8 cellular contexts compared by ENCODE assay signal in genomic region chr12:6767301-6767591, GRCh38. TPM values are rescaled to one million over a fixed set of nuclear protein-coding genes. Genes with fewer than 3 reads are reported as not detected.
DNase-seq lines count a peak whose midpoint lies in the region; ATAC-seq and TF ChIP-seq lines count a peak whose summit lies in the region.

No MANE protein-coding gene starts in this region.

- H2BK120ac ChIP-seq in IMR-90 (ENCODE audit: low read depth, low read length) = no peak overlapping the region

- H3K27me3 ChIP-seq in IMR-90 (ENCODE audit: control insufficient read depth, insufficient read depth, low read length) (no peaks in the 10 kb centered on the region), mucosa of stomach (ENCODE audit: control insufficient read depth, insufficient read depth, low read length) (no peaks in the 10 kb centered on the region)

- H3K4me3 ChIP-seq in AG04449 (ENCODE audit: low read depth, low read length) (peak overlapping the region; percentile 93), IMR-90 (ENCODE audit: insufficient read depth, low read depth, low read length) (peak overlapping the region; percentile 67), mucosa of stomach (ENCODE audit: low read length) (peak overlapping the region; percentile 32)

- peak overlapping the region; percentile 49 for H3K18ac ChIP-seq in IMR-90 (ENCODE audit: low read depth, low read length)

- H3K79me1 ChIP-seq in IMR-90 (ENCODE audit: low read depth in 1 of 2, low read length in 2 of 2) = peaks cover 25 to 70% of the 10 kb centered on the region in 2 experiments

- peak overlapping the region; percentile 79 for H3K27ac ChIP-seq in IMR-90 (ENCODE audit: insufficient read depth, low read length)
- H3K27ac ChIP-seq in caudate nucleus (ENCODE audit: low read depth, low read length) = peak overlapping the region; percentile 78

- 0% methylated on average over 6 of the region's 17 CpGs; no CpG with 5 or more reads in 1 of the 2 experiments for WGBS in IMR-90 (ENCODE audit: extremely low coverage in 2 of 2, insufficient read length in 1 of 2), 2 experiments

- H3K23ac ChIP-seq in IMR-90 (ENCODE audit: low read depth, low read length) = peak overlapping the region; percentile 97

- peak overlapping the region; percentile 98 for H2AK9ac ChIP-seq in IMR-90 (replicated peaks; ENCODE audit: low read depth, low read length, poor library complexity)

- in situ Hi-C loops in IMR-90 (cut with MboI; ENCODE audit: low sequenced_read_pairs) = no loop called here

- peak overlapping the region; percentile 93 for H3K4ac ChIP-seq in IMR-90 (ENCODE audit: low read depth, low read length)

- H3K56ac ChIP-seq in IMR-90 (ENCODE audit: extremely low read depth, insufficient read depth, low read length) = 0 out of 2 replicates have a peak overlapping the region, but pooled peaks have one; percentile 79

- H3K4me1 ChIP-seq in IMR-90 (ENCODE audit: control insufficient read depth, insufficient read depth, low read length) (peaks cover 24% of the 10 kb centered on the region), mucosa of stomach (ENCODE audit: control insufficient read depth, insufficient read depth, low read length) (peaks cover 55% of the 10 kb centered on the region)

- peak overlapping the region; percentile 66 for H2AK5ac ChIP-seq in IMR-90 (ENCODE audit: low read depth, low read length)

- H4K5ac ChIP-seq in IMR-90 (ENCODE audit: low read depth, low read length) = peak overlapping the region; percentile 52

- no TSS peak for BruUV-seq in IMR-90 (replicated peaks; lab: Mats Ljungman, UMichigan)

- POLR2A ChIA-PET in AG04449 (lab: Yijun Ruan, JAX) (interaction anchor here (0.6 to 3.2 kb wide), 15 partner anchors 11 to 297 kb away, joined by 3 to 78 read pairs (median 7); partner anchors contain the start of genes CDCA3, COPS7A, GPR162 and MLF2), IMR-90 (lab: Charles Lee; ENCODE audit: unreplicated experiment) (interaction anchor here (0.6 to 2.5 kb wide), 5 partner anchors 8 to 255 kb away, joined by 3 to 21 read pairs (median 5); partner anchors contain the start of genes GPR162 and MLF2)

- peak overlapping the region; percentile 73 for H3K9ac ChIP-seq in IMR-90 (ENCODE audit: low read depth, low read length)
- H3K9ac ChIP-seq in mucosa of stomach (ENCODE audit: low read length) = peak overlapping the region; percentile 73

- peak overlapping the region; percentile 83 for H3K4me2 ChIP-seq in IMR-90 (ENCODE audit: low read depth, low read length)

- peak overlapping the region in 1 of 2 experiments; percentile 35; a peak in 2 of 4 replicates for H4K8ac ChIP-seq in IMR-90 (ENCODE audit: low read depth in 2 of 2, low read length in 2 of 2)

- dilution Hi-C loops in IMR-90 (cut with HindIII; ENCODE audit: low sequenced_read_pairs, unreplicated experiment) = no loop called here

- no peak overlapping the region for H2BK20ac ChIP-seq in IMR-90 (ENCODE audit: low read depth, low read length)

- H3K9me3 ChIP-seq in IMR-90 (ENCODE audit: control insufficient read depth, insufficient read depth, low read length) (no peaks in the 10 kb centered on the region), mucosa of stomach (ENCODE audit: control insufficient read depth, low read length) (no peaks in the 10 kb centered on the region)

- H3K9me1 ChIP-seq in IMR-90 (ENCODE audit: insufficient read depth, low read length) = peaks cover 23% of the 10 kb centered on the region

- no peak for TF ChIP-seq RAD21 in IMR-90 (IDR thresholded peaks at IDR 0.05; ENCODE audit: low read length)

- no peak for ATAC-seq in IMR-90 (ENCODE audit: low read depth)
- no peak for ATAC-seq in HG03354 (IDR thresholded peaks at IDR 0.05; ENCODE audit: poor library complexity, severe bottlenecking, unreplicated experiment)
- ATAC-seq in GM18909 (IDR thresholded peaks at IDR 0.05; ENCODE audit: poor library complexity, unreplicated experiment) = no peak

- H2AFZ ChIP-seq in IMR-90 (replicated peaks; ENCODE audit: low read length, poor library complexity) = peak overlapping the region; percentile 85

- TF ChIP-seq POLR2A in IMR-90 (IDR thresholded peaks at IDR 0.05; ENCODE audit: low read depth, low read length) = no peak

- peak overlapping the region; percentile 90 for H3K14ac ChIP-seq in IMR-90 (replicated peaks; ENCODE audit: low read depth, low read length)

- H4K91ac ChIP-seq in IMR-90 (ENCODE audit: insufficient read depth, low read depth, low read length) = peak overlapping the region; percentile 74

- no peak overlapping the region for H2BK15ac ChIP-seq in IMR-90 (ENCODE audit: low read depth, low read length)

- intact Hi-C loops in IMR-90 (cut with micrococcal nuclease) = loop anchor here (10.0 kb wide), 1 partner anchor 152 kb away; no protein-coding TSS in a partner anchor

- DNase-seq in AG04449 (ENCODE audit: low read depth, low spot score) = no peak
- DNase-seq in IMR-90 = no peak
- DNase-seq in caudate nucleus (lab: John Stamatoyannopoulos, UW) = no peak
- no peak for DNase-seq in stimulated activated CD4-positive, alpha-beta T cell treated with anti-CD3 and anti-CD28 coated beads, Interleukin-2, amount 100 ng/mL, for 48 hours
- DNase-seq in OCI-M2 (lab: John Stamatoyannopoulos, UW; ENCODE audit: unreplicated experiment) = no peak

- H4K20me1 ChIP-seq in IMR-90 (ENCODE audit: insufficient read depth, low read length) = peaks cover 35% of the 10 kb centered on the region

- CTCF ChIA-PET in AG04449 (lab: Yijun Ruan, JAX) (interaction anchor here (0.7 to 8.7 kb wide), 27 partner anchors 9 to 172 kb away, joined by 3 to 222 read pairs (median 5); partner anchors contain the start of genes CDCA3, COPS7A and MLF2), IMR-90 (lab: Yijun Ruan, JAX) (interaction anchor here (0.6 to 3.2 kb wide), 4 partner anchors 14 to 58 kb away, joined by 3 to 27 read pairs (median 4); partner anchors contain the start of genes CD4 and MLF2)

- H3K36me3 ChIP-seq in IMR-90 (ENCODE audit: control insufficient read depth, insufficient read depth, low read length) (peaks cover 17% of the 10 kb centered on the region), mucosa of stomach (ENCODE audit: control insufficient read depth, insufficient read depth, low read length) (no peaks in the 10 kb centered on the region)

- peak overlapping the region; percentile 59 for H2BK5ac ChIP-seq in IMR-90 (ENCODE audit: low read depth, low read length, poor library complexity, severe bottlenecking)

- TF ChIP-seq CTCF in AG04449 (IDR thresholded peaks at IDR 0.05; ENCODE audit: insufficient read depth, low read length, missing control alignments) (no peak), IMR-90 (conservative IDR thresholded peaks at IDR 0.05; ENCODE audit: low read depth, low read length) (no peak)

TF ChIP-seq in IMR-90, 13 proteins besides CTCF, POLR2A, EP300 and RAD21 (continues in another document):
- TF ChIP-seq NFE2L2 (IDR thresholded peaks at IDR 0.05; ENCODE audit: low read depth, low read length) = no peak
- no peak for TF ChIP-seq USF2 (IDR thresholded peaks at IDR 0.05; ENCODE audit: low read depth, low read length)
- no peak for TF ChIP-seq BHLHE40 (IDR thresholded peaks at IDR 0.05; ENCODE audit: low read depth, low read length)
- TF ChIP-seq MAZ (IDR thresholded peaks at IDR 0.05; ENCODE audit: borderline replicate concordance, low read depth, low read length) = no peak
- no peak for TF ChIP-seq CHD1 (IDR thresholded peaks at IDR 0.05; ENCODE audit: low read depth, low read length)
- TF ChIP-seq RFX5 (IDR thresholded peaks at IDR 0.05; ENCODE audit: low read depth, low read length) = no peak
- no peak for TF ChIP-seq FOS (IDR thresholded peaks at IDR 0.05; ENCODE audit: low read depth, low read length)
- no peak for TF ChIP-seq RCOR1 (IDR thresholded peaks at IDR 0.05; ENCODE audit: insufficient replicate concordance, low read length)
- TF ChIP-seq MAFK (IDR thresholded peaks at IDR 0.05; ENCODE audit: low read depth, low read length) = no peak
- TF ChIP-seq ELK1 (IDR thresholded peaks at IDR 0.05; ENCODE audit: borderline replicate concordance, low read depth, low read length) = no peak

RNA-seq across cellular contexts. Expression of gene PTMS, which starts 1.1 kb away (rescaled TPM):
- 11.4 and 17.2 TPM in 2 replicates for total RNA-seq in IMR-90 (2012; rRNA removed)
- 275 and 288 TPM in 2 replicates for polyA plus RNA-seq in IMR-90 (2012; rRNA removed)
- polyA plus RNA-seq in IMR-90 (2012; cell fraction: cytosol; rRNA removed) = 442 and 548 TPM in 2 replicates
- polyA plus RNA-seq in IMR-90 (2012; cell fraction: nucleus; rRNA removed; ENCODE audit: low replicate concordance) = 174 and 202 TPM in 2 replicates

RNA-seq across cellular contexts. Expression of gene LAG3, which starts 5.1 kb away (rescaled TPM):
- not detected in 2 replicates for total RNA-seq in IMR-90 (2012; rRNA removed)
- polyA plus RNA-seq in IMR-90 (2012; rRNA removed) = 0.41 and 0.66 TPM in 2 replicates
- polyA plus RNA-seq in IMR-90 (2012; cell fraction: cytosol; rRNA removed) = 0.05 and 0.09 TPM in 2 replicates
- polyA plus RNA-seq in IMR-90 (2012; cell fraction: nucleus; rRNA removed; ENCODE audit: low replicate concordance) = 4.4 and 9.6 TPM in 2 replicates

RNA-seq across cellular contexts. Expression of gene MLF2, which starts 14.3 kb away (rescaled TPM):
- 236 and 244 TPM in 2 replicates for total RNA-seq in IMR-90 (2012; rRNA removed)
- 359 and 403 TPM in 2 replicates for polyA plus RNA-seq in IMR-90 (2012; rRNA removed)
- 225 and 535 TPM in 2 replicates for polyA plus RNA-seq in IMR-90 (2012; cell fraction: cytosol; rRNA removed)
- 257 and 322 TPM in 2 replicates for polyA plus RNA-seq in IMR-90 (2012; cell fraction: nucleus; rRNA removed; ENCODE audit: low replicate concordance)

RNA-seq across cellular contexts. Expression of gene CD4, which starts 22.1 kb away (rescaled TPM):
- 4.2 and 5.7 TPM in 2 replicates for total RNA-seq in IMR-90 (2012; rRNA removed)
- polyA plus RNA-seq in IMR-90 (2012; rRNA removed) = 15.0 and 15.7 TPM in 2 replicates
- 11.0 and 13.1 TPM in 2 replicates for polyA plus RNA-seq in IMR-90 (2012; cell fraction: cytosol; rRNA removed)
- polyA plus RNA-seq in IMR-90 (2012; cell fraction: nucleus; rRNA removed; ENCODE audit: low replicate concordance) = 10.0 and 11.9 TPM in 2 replicates

RNA-seq across cellular contexts. Expression of gene COPS7A, which starts 43.4 kb away (rescaled TPM):
- total RNA-seq in IMR-90 (2012; rRNA removed) = 51.4 and 58.8 TPM in 2 replicates
- 135 and 138 TPM in 2 replicates for polyA plus RNA-seq in IMR-90 (2012; rRNA removed)
- polyA plus RNA-seq in IMR-90 (2012; cell fraction: cytosol; rRNA removed) = 142 and 155 TPM in 2 replicates
- polyA plus RNA-seq in IMR-90 (2012; cell fraction: nucleus; rRNA removed; ENCODE audit: low replicate concordance) = 205 and 256 TPM in 2 replicates

Comparison
In these comparisons a context has a peak if more than half of its experiments do, and no peak if none do; other contexts are left out.
1. H3K4me3 ChIP-seq: peak in every context shown above with its lines; median percentile 93 in AG04449; 67 in IMR-90; 32 in mucosa of stomach.